Comparison of ENCODE assay signal across 10 cellular contexts in genomic region chrX:119482041-119482440, GRCh38. TPM values are rescaled to one million over a fixed set of nuclear protein-coding genes. Genes with fewer than 3 reads are reported as not detected.
DNase-seq lines count a peak whose midpoint lies in the region; ATAC-seq, FAIRE-seq and TF ChIP-seq lines count a peak whose summit lies in the region.
"Had no signal": no experiment of that assay in that cellular context is flagged by ENCODE, and none has a peak within 500 bp of the region (broad histone marks: within the 10 kb centered on the region; RNA-seq: fewer than 3 reads in every experiment).

No MANE protein-coding gene starts in this region.

- H4K20me1 ChIP-seq in keratinocyte (ENCODE audit: control insufficient read depth, extremely low read depth, insufficient read depth, low read length): no peaks in the 10 kb centered on the region

- no peak for TF ChIP-seq EP300 in suprapubic skin (IDR thresholded peaks at IDR 0.05)

- peak in 1 of 2 donors; percentile 8 for ATAC-seq in activated T-cell treated with anti-CD3 and anti-CD28 coated beads, Interleukin-2, amount 50 U/mL, for 72 hours (replicated peaks in 1 of 2)
- ATAC-seq in left lobe of liver: no peak

- 69% methylated on average over 10 of the region's 10 CpGs for WGBS in suprapubic skin

- H3K4me3 ChIP-seq in keratinocyte (ENCODE audit: control insufficient read depth in 2 of 3, extremely low read depth in 1 of 3, insufficient read depth in 2 of 3, low read depth in 1 of 3, low read length in 3 of 3): peak overlapping the region in 2 of 3 experiments; percentile 22 to 46
- H3K4me3 ChIP-seq in suprapubic skin: peak overlapping the region; percentile 43
- H3K4me3 ChIP-seq: SK-N-MC had no signal

- H3K9me1 ChIP-seq in keratinocyte (ENCODE audit: control insufficient read depth, extremely low read depth, insufficient read depth, low read length): no peaks in the 10 kb centered on the region

- FAIRE-seq in keratinocyte (lab: Jason Lieb, UNC): no peak
- FAIRE-seq: A204.1 had no signal

- peak overlapping the region; percentile 54 for H3K9ac ChIP-seq in keratinocyte (ENCODE audit: control insufficient read depth, extremely low read depth, insufficient read depth, low read length)

- no peak for TF ChIP-seq CTCF in keratinocyte (optimal IDR thresholded peaks at IDR 0.05 in 1 of 3, IDR thresholded peaks at IDR 0.05 in 1 of 3, conservative IDR thresholded peaks at IDR 0.05 in 1 of 3; ENCODE audit: extremely low read depth in 1 of 3, insufficient read depth in 2 of 3, low read length in 3 of 3)
- no peak for TF ChIP-seq CTCF in suprapubic skin (IDR thresholded peaks at IDR 0.05)
- no peak for TF ChIP-seq CTCF in GM20000 (IDR thresholded peaks at IDR 0.05; ENCODE audit: extremely low read depth, missing control alignments)

- peak overlapping the region; percentile 69 for H3K4me2 ChIP-seq in keratinocyte (ENCODE audit: control insufficient read depth, extremely low read depth, insufficient read depth, low read depth, low read length)

- H2AFZ ChIP-seq in keratinocyte (ENCODE audit: control insufficient read depth, low read length): peak overlapping the region; percentile 63

- H3K4me1 Mint-ChIP-seq in T-helper 2 cell treated with Interferon-gamma antibody and Interleukin-4, amounts not matched to agents 5 μg/mL and 100 μg/mL, for 36 hours (ENCODE audit: low read depth): peaks cover 4% of the 10 kb centered on the region
- H3K4me1 Mint-ChIP-seq in activated T-cell treated with anti-CD3 and anti-CD28 coated beads, Interleukin-2, amount 50 U/mL, for 72 hours (ENCODE audit: low read depth): peaks cover 9% of the 10 kb centered on the region

- H3K79me2 ChIP-seq in keratinocyte (ENCODE audit: control insufficient read depth, insufficient read depth, low read length): no peaks in the 10 kb centered on the region

- H3K9me3 Mint-ChIP-seq in T-helper 2 cell treated with Interferon-gamma antibody and Interleukin-4, amounts not matched to agents 5 μg/mL and 100 μg/mL, for 36 hours: no peaks in the 10 kb centered on the region
- H3K9me3 Mint-ChIP-seq in activated T-cell treated with anti-CD3 and anti-CD28 coated beads, Interleukin-2, amount 50 U/mL, for 72 hours: no peaks in the 10 kb centered on the region

- no peak for TF ChIP-seq POLR2A in suprapubic skin (IDR thresholded peaks at IDR 0.05)

- peak overlapping the region; percentile 71 for H3K4me3 Mint-ChIP-seq in T-helper 2 cell treated with Interferon-gamma antibody and Interleukin-4, amounts not matched to agents 5 μg/mL and 100 μg/mL, for 36 hours
- H3K4me3 Mint-ChIP-seq in activated T-cell treated with anti-CD3 and anti-CD28 coated beads, Interleukin-2, amount 50 U/mL, for 72 hours: peak overlapping the region; percentile 71 to 79

- H3K27me3 ChIP-seq in keratinocyte (ENCODE audit: control insufficient read depth, extremely low read depth, insufficient read depth, low read length): no peaks in the 10 kb centered on the region
- H3K27me3 ChIP-seq in suprapubic skin: no peaks in the 10 kb centered on the region

- H3K4me1 ChIP-seq in keratinocyte (ENCODE audit: control insufficient read depth, extremely low read depth, insufficient read depth, low read length) (peaks cover 12% of the 10 kb centered on the region), suprapubic skin (peaks cover 14% of the 10 kb centered on the region)

- no peak for DNase-seq in T-helper 2 cell treated with Interferon-gamma antibody and Interleukin-4, amounts not matched to agents 5 μg/mL and 100 μg/mL, for 36 hours (ENCODE audit: low spot score)
- DNase-seq in T-helper 2 cell (no peak), keratinocyte (ENCODE audit: low read depth, low spot score) (no peak), suprapubic skin (ENCODE audit: low spot score in 2 of 2) (no peak), left lobe of liver (ENCODE audit: low spot score) (no peak), GM20000 (ENCODE audit: low spot score) (no peak)
- DNase-seq in activated T-cell treated with anti-CD3 and anti-CD28 coated beads, Interleukin-2, amount 50 U/mL, for 72 hours: no peak
- DNase-seq in activated CD4-positive, alpha-beta T cell treated with anti-CD3 and anti-CD28 coated beads for 48 hours: no peak

- H3K27me3 Mint-ChIP-seq in T-helper 2 cell treated with Interferon-gamma antibody and Interleukin-4, amounts not matched to agents 5 μg/mL and 100 μg/mL, for 36 hours (ENCODE audit: low read depth): no peaks in the 10 kb centered on the region
- H3K27me3 Mint-ChIP-seq in activated T-cell treated with anti-CD3 and anti-CD28 coated beads, Interleukin-2, amount 50 U/mL, for 72 hours (ENCODE audit: low read depth): peaks cover 32% of the 10 kb centered on the region

- no peak overlapping the region for H3K27ac Mint-ChIP-seq in T-helper 2 cell treated with Interferon-gamma antibody and Interleukin-4, amounts not matched to agents 5 μg/mL and 100 μg/mL, for 36 hours
- no peak overlapping the region for H3K27ac Mint-ChIP-seq in activated T-cell treated with anti-CD3 and anti-CD28 coated beads, Interleukin-2, amount 50 U/mL, for 72 hours

- H3K36me3 ChIP-seq in keratinocyte (ENCODE audit: control insufficient read depth in 2 of 2, extremely low read depth in 1 of 2, insufficient read depth in 2 of 2, low read length in 2 of 2) (no peaks in the 10 kb centered on the region), suprapubic skin (no peaks in the 10 kb centered on the region)

- H3K9me3 ChIP-seq in keratinocyte (ENCODE audit: control insufficient read depth, low read depth, low read length) (no peaks in the 10 kb centered on the region), suprapubic skin (no peaks in the 10 kb centered on the region)

- dilution Hi-C loops in keratinocyte (cut with MboI; ENCODE audit: extremely low pct_ligation_motif_present, low sequenced_read_pairs): no loop called here

- H3K27ac ChIP-seq in keratinocyte (ENCODE audit: control insufficient read depth, insufficient read depth, low read length) (no peak overlapping the region), suprapubic skin (peak overlapping the region; percentile 78)
- H3K27ac ChIP-seq: SK-N-MC had no signal

- H3K36me3 Mint-ChIP-seq in T-helper 2 cell treated with Interferon-gamma antibody and Interleukin-4, amounts not matched to agents 5 μg/mL and 100 μg/mL, for 36 hours (ENCODE audit: low read depth): no peaks in the 10 kb centered on the region
- no peaks in the 10 kb centered on the region for H3K36me3 Mint-ChIP-seq in activated T-cell treated with anti-CD3 and anti-CD28 coated beads, Interleukin-2, amount 50 U/mL, for 72 hours (ENCODE audit: insufficient read depth in 2 of 2)

RNA-seq across cellular contexts. Expression of gene SLC25A5, which starts 13.8 kb away (rescaled TPM):
- total RNA-seq in activated T-cell treated with anti-CD3 and anti-CD28 coated beads, Interleukin-2, amount 50 U/mL, for 72 hours: 100 to 1,000 TPM; 487 to 558 TPM
- polyA plus RNA-seq in keratinocyte: 310 to 608 TPM (median 447 TPM) in 3 replicates
- polyA plus RNA-seq in keratinocyte (2011; ENCODE audit: low read depth): 196 TPM
- polyA plus RNA-seq in keratinocyte (2011; cell fraction: cytosol; rRNA removed): 469 and 483 TPM in 2 replicates
- 181 and 209 TPM in 2 replicates for polyA plus RNA-seq in keratinocyte (2011; cell fraction: nucleus; rRNA removed)
- 459 and 665 TPM in 2 replicates for polyA plus RNA-seq in keratinocyte (2012; ENCODE audit: low replicate concordance)
- polyA minus RNA-seq in keratinocyte: 301 to 438 TPM (median 391 TPM) in 3 replicates
- 232 TPM for polyA minus RNA-seq in keratinocyte (2011; cell fraction: cytosol; rRNA and poly(A)+ RNA removed)
- polyA minus RNA-seq in keratinocyte (2011; cell fraction: nucleus; rRNA and poly(A)+ RNA removed): 51.5 and 57.2 TPM in 2 replicates
- 100 to 1,000 TPM; 177 to 516 (median 455) TPM for total RNA-seq in suprapubic skin
- 208 TPM for total RNA-seq in left lobe of liver
